Comparison of ENCODE assay signal across 10 cellular contexts in the genomic region with DNA sequence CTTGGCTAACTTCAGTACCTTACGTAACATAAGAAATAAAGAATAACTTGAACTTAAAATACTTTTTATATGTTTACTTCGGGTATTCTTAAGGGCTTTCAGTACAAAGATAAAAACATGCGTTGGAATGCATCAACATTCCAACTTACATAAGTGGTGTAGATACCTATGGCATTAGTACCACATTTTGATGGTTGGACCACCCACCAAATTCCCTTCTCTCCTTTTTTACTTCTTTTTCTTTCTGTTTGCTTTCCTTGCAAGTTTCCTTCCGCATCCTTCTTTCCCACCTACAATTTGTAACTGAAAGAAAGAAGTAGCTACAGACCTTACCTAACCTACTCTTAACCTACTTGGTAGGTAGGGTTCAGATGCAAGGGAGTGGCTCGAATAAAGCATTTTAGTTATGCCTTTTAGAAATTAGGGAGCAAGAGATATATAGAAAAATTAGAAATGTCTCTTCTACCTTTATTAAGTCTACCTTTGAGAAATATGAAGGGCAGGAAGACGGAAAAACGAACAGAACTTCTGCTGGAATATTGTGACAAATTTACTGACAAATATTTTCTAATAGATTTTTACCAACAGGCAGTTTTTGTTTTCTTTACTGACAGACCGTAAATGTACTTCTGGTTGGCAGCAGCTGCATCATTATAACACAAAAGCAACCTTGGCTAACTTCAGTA. TPM values are rescaled to one million over a fixed set of nuclear protein-coding genes. Genes with fewer than 3 reads are reported as not detected.
DNase-seq lines count a peak whose midpoint lies in the region; ATAC-seq and TF ChIP-seq lines count a peak whose summit lies in the region.
"Had no signal": no experiment of that assay in that cellular context is flagged by ENCODE, and none has a peak within 500 bp of the region (broad histone marks: within the 10 kb centered on the region; RNA-seq: fewer than 3 reads in every experiment).

No MANE protein-coding gene starts in this region.

- intact Hi-C loops in Panc1 (cut with micrococcal nuclease; ENCODE audit: unreplicated experiment) (loop anchor here (10.0 kb wide), 2 partner anchors 130 to 140 kb away; a partner anchor contains a TSS), ovary (cut with DNase I) (loop anchor here in 3 of 4 donors (5.0 to 10.0 kb wide), 4 partner anchors 127 to 860 kb away; a partner anchor contains a TSS), posterior vena cava (cut with DNase I) (loop anchor here in 1 of 2 donors (5.0 kb wide), 1 partner anchor 177 kb away; no protein-coding TSS in a partner anchor)

- CTCF ChIA-PET in Panc1 (lab: Charles Lee) = interaction anchor here (1.0 kb wide), 1 partner anchor 180 kb away, joined by 3 read pairs; no protein-coding TSS in a partner anchor

- peaks cover 0 to 2% (median 0%) of the 10 kb centered on the region in 3 donors for H3K36me3 Mint-ChIP-seq in naive thymus-derived CD8-positive, alpha-beta T cell

- peak overlapping the region in 3 of 10 donors; percentile 40 to 96 (median 60) for H3K4me3 Mint-ChIP-seq in naive thymus-derived CD8-positive, alpha-beta T cell

- no peak overlapping the region for H3K27ac ChIP-seq in BLaER1
- peak overlapping the region; percentile 97 for H3K27ac ChIP-seq in Panc1 (ENCODE audit: low read length)
- peak overlapping the region in 1 of 2 donors; percentile 99 for H3K27ac ChIP-seq in ovary

- H3K4me1 ChIP-seq in BLaER1 (peaks cover 28% of the 10 kb centered on the region), Panc1 (ENCODE audit: control insufficient read depth, insufficient read depth, low read length) (peaks cover 6% of the 10 kb centered on the region; the same call in 1 of the 2 replicates), ovary (ENCODE audit: insufficient read depth) (no peaks in the 10 kb centered on the region)

- H3K27me3 Mint-ChIP-seq in naive thymus-derived CD8-positive, alpha-beta T cell = no peaks in the 10 kb centered on the region
- H3K27me3 Mint-ChIP-seq: memory B cell had no signal

- H3K4me2 ChIP-seq in BLaER1 = peak overlapping the region; percentile 88

- ATAC-seq in Panc1 (no peak), HG03097 (IDR thresholded peaks at IDR 0.05; ENCODE audit: low FRiP score, unreplicated experiment) (no peak)
- no peak for ATAC-seq in naive thymus-derived CD8-positive, alpha-beta T cell

- peak overlapping the region in 2 of 10 donors; percentile 1 to 3 for H3K27ac Mint-ChIP-seq in naive thymus-derived CD8-positive, alpha-beta T cell

- H3K9ac ChIP-seq in BLaER1 = peak overlapping the region; percentile 95

- no peak for TF ChIP-seq POLR2A in ovary (IDR thresholded peaks at IDR 0.05)

- no peak for DNase-seq in Panc1 (ENCODE audit: low read depth, low spot score)
- DNase-seq in epithelial cell of proximal tubule (ENCODE audit: low read depth) = no peak
- DNase-seq in ovary = no peak
- no peak for DNase-seq in posterior vena cava (ENCODE audit: low spot score)
- no peak for DNase-seq in SHP77 treated with DMSO at 0.1 percent for 48 hours (lab: John Stamatoyannopoulos, UW)
- DNase-seq in naive thymus-derived CD8-positive, alpha-beta T cell = no peak
- DNase-seq: activated naive CD4-positive, alpha-beta T cell treated with anti-CD3 and anti-CD28 coated beads, Interleukin-2, amount 50 U/mL, for 16 hours had no signal

- H3K36me3 ChIP-seq in BLaER1 (no peaks in the 10 kb centered on the region), Panc1 (ENCODE audit: control insufficient read depth, insufficient read depth, low read length) (no peaks in the 10 kb centered on the region; the same call in 1 of the 2 replicates), ovary (no peaks in the 10 kb centered on the region)

- no peaks in the 10 kb centered on the region for H3K9me3 ChIP-seq in BLaER1
- H3K9me3 ChIP-seq in Panc1 (ENCODE audit: control insufficient read depth, insufficient read depth, low read depth, low read length) = no peaks in the 10 kb centered on the region
- no peaks in the 10 kb centered on the region for H3K9me3 ChIP-seq in ovary

- H3K4me3 ChIP-seq in BLaER1 (peak overlapping the region; percentile 97), Panc1 (ENCODE audit: low read depth in 2 of 2, low read length in 2 of 2) (peak overlapping the region; percentile 79 to 91), epithelial cell of proximal tubule (ENCODE audit: low read depth, low read length) (peak overlapping the region; percentile 74), ovary (peak overlapping the region; percentile 95)

- H3K9me3 Mint-ChIP-seq in naive thymus-derived CD8-positive, alpha-beta T cell = no peaks in the 10 kb centered on the region
- H3K9me3 Mint-ChIP-seq: memory B cell had no signal

- TF ChIP-seq CTCF in Panc1 (IDR thresholded peaks at IDR 0.05) (no peak), epithelial cell of proximal tubule (conservative IDR thresholded peaks at IDR 0.05; ENCODE audit: low read depth, low read length) (no peak), ovary (IDR thresholded peaks at IDR 0.05) (no peak)

- H4K20me1 ChIP-seq in BLaER1 = peaks cover 20% of the 10 kb centered on the region

- BruUV-seq in Panc1 (replicated peaks; lab: Mats Ljungman, UMichigan) = no TSS peak

- peaks cover 19 to 34% (median 28%) of the 10 kb centered on the region in 4 donors for H3K4me1 Mint-ChIP-seq in naive thymus-derived CD8-positive, alpha-beta T cell

- H3K27me3 ChIP-seq in BLaER1 = no peaks in the 10 kb centered on the region
- no peaks in the 10 kb centered on the region for H3K27me3 ChIP-seq in Panc1 (ENCODE audit: control insufficient read depth, insufficient read depth, low read length)
- H3K27me3 ChIP-seq in ovary = no peaks in the 10 kb centered on the region

- WGBS in ovary, 3 donors = 36 to 57% (median 44%) methylated on average over 8 of the region's 8 CpGs

- POLR2A ChIA-PET in Panc1 (lab: Charles Lee) = no interaction called here
- POLR2A ChIA-PET in naive thymus-derived CD8-positive, alpha-beta T cell (lab: Charles Lee) = interaction anchor here (1.0 to 2.1 kb wide), 2 partner anchors 617 to 867 kb away, joined by 3 to 7 read pairs; a partner anchor contains a TSS

- in situ Hi-C loops in Panc1 (cut with HindIII; ENCODE audit: low pct_unique_long_range_greater_than_20kb, low sequenced_read_pairs) = no loop called here

- TF ChIP-seq EP300 in ovary (IDR thresholded peaks at IDR 0.05) = no peak

RNA-seq across cellular contexts. Expression of a gene that starts 2.1 kb away (rescaled TPM):
- total RNA-seq in Panc1 (2021; ENCODE audit: unreplicated experiment) (63.0 TPM), epithelial cell of proximal tubule (26.4 and 45.7 TPM in 2 replicates), ovary (100 to 1,000 TPM in 5 of 7 donors, 10 to 100 TPM in 2; 78.7 to 206 (median 148) TPM), posterior vena cava (100 to 1,000 TPM; 159 to 198 TPM)
- 11.1 TPM for polyA plus RNA-seq in Panc1 (2012; ENCODE audit: insufficient read length)
- 10 to 100 TPM; 20.6 to 37.6 TPM for polyA plus RNA-seq in ovary
- 10 to 100 TPM; 66.6 to 71.7 TPM for total RNA-seq in naive thymus-derived CD8-positive, alpha-beta T cell
- polyA plus RNA-seq in naive thymus-derived CD8-positive, alpha-beta T cell = 10 to 100 TPM; 16.1 to 32.1 (median 24.8) TPM
